In the genomic region with DNA sequence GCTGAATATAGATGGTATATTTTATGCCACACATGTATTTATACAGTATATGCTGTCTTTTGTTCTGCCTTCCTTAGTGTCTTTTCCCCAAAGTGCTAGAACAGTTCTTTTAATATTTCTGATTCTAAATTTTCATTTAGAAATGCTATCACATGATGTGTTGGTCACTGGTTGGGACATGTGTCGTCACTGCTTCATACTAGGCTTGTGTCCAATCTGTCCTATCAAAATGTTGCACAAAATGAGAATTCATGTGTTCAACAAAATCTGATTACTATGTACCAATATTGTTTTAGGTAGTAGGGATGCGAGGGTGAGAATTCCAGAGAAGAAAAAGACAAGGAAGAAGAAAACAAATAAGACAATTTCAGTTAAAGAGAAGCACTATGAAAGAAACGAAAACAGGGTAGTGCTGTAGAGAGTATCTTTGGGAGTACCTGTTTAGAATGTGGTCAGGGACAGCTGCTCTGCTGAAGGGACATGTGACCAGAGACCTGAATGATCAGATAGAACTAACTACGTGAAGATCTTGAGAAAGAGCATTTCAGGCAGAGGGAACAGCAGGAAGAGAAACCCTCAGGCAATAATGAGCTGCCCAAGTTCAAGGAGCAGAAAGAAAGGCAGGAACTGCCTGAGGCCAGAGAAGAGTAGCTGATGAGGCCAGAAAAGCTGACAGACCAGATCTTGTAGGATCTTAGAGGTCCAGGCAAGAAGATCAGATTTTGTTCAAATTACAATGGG, we compare ENCODE assay signal across 11 cellular contexts. TPM values are rescaled to one million over a fixed set of nuclear protein-coding genes. Genes with fewer than 3 reads are reported as not detected.
DNase-seq lines count a peak whose midpoint lies in the region; ATAC-seq, FAIRE-seq and TF ChIP-seq lines count a peak whose summit lies in the region.
"Had no signal": no experiment of that assay in that cellular context is flagged by ENCODE, and none has a peak within 500 bp of the region (broad histone marks: within the 10 kb centered on the region; RNA-seq: fewer than 3 reads in every experiment).

No MANE protein-coding gene starts in this region.

- no peaks in the 10 kb centered on the region for H3K9me2 ChIP-seq in PC-3 (replicated peaks; ENCODE audit: low read length)

- no peak overlapping the region for H3K23ac ChIP-seq in trophoblast cell (ENCODE audit: low read length)

- H3K36me3 ChIP-seq in PC-3 (ENCODE audit: low read depth, low read length) (no peaks in the 10 kb centered on the region), trophoblast cell (ENCODE audit: control insufficient read depth in 1 of 2, insufficient read depth in 2 of 2, low read length in 2 of 2) (no peaks in the 10 kb centered on the region), upper lobe of left lung (no peaks in the 10 kb centered on the region)
- H3K36me3 ChIP-seq: tibial artery had no signal

- H3K18ac ChIP-seq in trophoblast cell (ENCODE audit: low read length): no peak overlapping the region

- in situ Hi-C loops in GM13977 (cut with MboI; ENCODE audit: low pct_unique_long_range_greater_than_20kb, low sequenced_read_pairs, unreplicated experiment): loop anchor here (10.0 to 25.0 kb wide), 2 partner anchors 301 to 454 kb away; partner anchors contain the start of gene MAP1LC3C

- H3K4me3 ChIP-seq in PC-3 (ENCODE audit: low read length): no peak overlapping the region
- H3K4me3 ChIP-seq in trophoblast cell (ENCODE audit: low read depth, low read length): no peak overlapping the region
- peak overlapping the region in 1 of 4 donors; percentile 19 for H3K4me3 ChIP-seq in upper lobe of left lung
- H3K4me3 ChIP-seq: tibial artery had no signal

- H3K27me3 ChIP-seq in PC-3 (ENCODE audit: low read length): no peaks in the 10 kb centered on the region
- no peaks in the 10 kb centered on the region for H3K27me3 ChIP-seq in trophoblast cell (ENCODE audit: insufficient read depth, low read length)
- no peaks in the 10 kb centered on the region for H3K27me3 ChIP-seq in upper lobe of left lung
- H3K27me3 ChIP-seq: tibial artery had no signal

- H3K79me2 ChIP-seq in PC-3 (ENCODE audit: low read length) (no peaks in the 10 kb centered on the region), trophoblast cell (ENCODE audit: control insufficient read depth, insufficient read depth, low read length, poor library complexity) (no peaks in the 10 kb centered on the region)

- H2BK5ac ChIP-seq in trophoblast cell (ENCODE audit: low read depth, low read length, poor library complexity): no peak overlapping the region

- DNase-seq in GM19239 (ENCODE audit: insufficient read length, low spot score) (no peak), PC-3 (peak; percentile 65), trophoblast cell (peak; percentile 90 to 97), HPDE6-E6E7 (ENCODE audit: extremely low spot score) (no peak), DMS153 treated with DMSO at 0.1 percent for 48 hours (lab: John Stamatoyannopoulos, UW; ENCODE audit: unreplicated experiment) (no peak), upper lobe of left lung (no peak), GM13977 (ENCODE audit: low spot score) (no peak)
- DNase-seq: tibial artery had no signal

- no peaks in the 10 kb centered on the region for H3F3A ChIP-seq in PC-3 (ENCODE audit: low read length, unreplicated experiment)

- CTCF ChIA-PET in PC-3 (lab: Charles Lee): interaction anchor here (0.6 to 1.3 kb wide), 4 partner anchors 71 to 294 kb away, joined by 3 to 7 read pairs (median 4); no protein-coding TSS in a partner anchor

- peak in 1 of 4 donors; percentile 51 for TF ChIP-seq POLR2A in upper lobe of left lung (IDR thresholded peaks at IDR 0.05)

- no peak for TF ChIP-seq EP300 in upper lobe of left lung (IDR thresholded peaks at IDR 0.05)

- H3K4ac ChIP-seq in trophoblast cell (ENCODE audit: low read depth, low read length): no peak overlapping the region

- H2BK12ac ChIP-seq in trophoblast cell (ENCODE audit: low read length): no peak overlapping the region

- H3K27ac ChIP-seq in PC-3 (ENCODE audit: low read length) (peak overlapping the region; percentile 11), trophoblast cell (ENCODE audit: low read depth, low read length) (no peak overlapping the region), upper lobe of left lung (peak overlapping the region in 2 of 4 donors; percentile 49 to 60)
- H3K27ac ChIP-seq: tibial artery had no signal

- H3K4me1 ChIP-seq in PC-3 (ENCODE audit: insufficient read depth, low read length): peaks cover 29% of the 10 kb centered on the region
- H3K4me1 ChIP-seq in trophoblast cell (ENCODE audit: control insufficient read depth in 1 of 2, insufficient read depth in 2 of 2, low read length in 2 of 2): no peaks in the 10 kb centered on the region
- peaks cover 0 to 5% (median 4%) of the 10 kb centered on the region in 4 donors for H3K4me1 ChIP-seq in upper lobe of left lung

- TF ChIP-seq CTCF in PC-3 (conservative IDR thresholded peaks at IDR 0.05; ENCODE audit: low read depth, low read length) (no peak), upper lobe of left lung (IDR thresholded peaks at IDR 0.05) (no peak), GM13977 (IDR thresholded peaks at IDR 0.05; ENCODE audit: extremely low read depth, insufficient read depth, missing control alignments) (no peak)

- FAIRE-seq in GM19239 (lab: Jason Lieb, UNC): peak; percentile 89
- FAIRE-seq: islet of Langerhans, small intestine had no signal

- peak overlapping the region; percentile 1 for H3K4me2 ChIP-seq in PC-3 (ENCODE audit: low read length)
- no peak overlapping the region for H3K4me2 ChIP-seq in trophoblast cell (ENCODE audit: low read length)

- no peak overlapping the region for H3K14ac ChIP-seq in trophoblast cell (ENCODE audit: low read length)

- no peaks in the 10 kb centered on the region for H3K79me1 ChIP-seq in trophoblast cell (ENCODE audit: low read length)

- H2AFZ ChIP-seq in PC-3 (ENCODE audit: low read length) (peak overlapping the region; percentile 25; the same call in 1 of the 2 replicates), trophoblast cell (ENCODE audit: insufficient read depth, low read length, poor library complexity) (no peak overlapping the region)

- no peak overlapping the region for H4K91ac ChIP-seq in trophoblast cell (ENCODE audit: low read depth, low read length)

- peak; percentile 31 for ATAC-seq in HG02884 (IDR thresholded peaks at IDR 0.05; ENCODE audit: unreplicated experiment)
- no peak for ATAC-seq in PC-3
- no peak for ATAC-seq in upper lobe of left lung (ENCODE audit: low FRiP score in 2 of 2)

- intact Hi-C loops in PC-3 (cut with micrococcal nuclease): loop anchor here (5.0 kb wide), 4 partner anchors 174 to 484 kb away; no protein-coding TSS in a partner anchor

- no CpG with 5 or more reads among the region's 4 CpGs for WGBS in trophoblast cell (ENCODE audit: extremely low coverage, insufficient coverage, insufficient read length)
- WGBS in upper lobe of left lung, 2 donors: 63 to 72% methylated on average over 4 of the region's 4 CpGs

- no peak overlapping the region for H3K9ac ChIP-seq in PC-3 (ENCODE audit: low read length)
- H3K9ac ChIP-seq in trophoblast cell (ENCODE audit: low read length): no peak overlapping the region

- H2BK120ac ChIP-seq in trophoblast cell (ENCODE audit: insufficient read depth, low read length, poor library complexity): no peak overlapping the region

- no peak overlapping the region for H4K12ac ChIP-seq in trophoblast cell (ENCODE audit: low read depth, low read length)

- BruUV-seq in PC-3 (replicated peaks; lab: Mats Ljungman, UMichigan): no TSS peak

- no peak overlapping the region for H4K8ac ChIP-seq in trophoblast cell (ENCODE audit: low read depth, low read length)

- no peaks in the 10 kb centered on the region for H4K20me1 ChIP-seq in PC-3 (ENCODE audit: low read length)

- H3K9me3 ChIP-seq in PC-3 (ENCODE audit: low read length) (no peaks in the 10 kb centered on the region), trophoblast cell (ENCODE audit: insufficient read depth, low read depth, low read length) (no peaks in the 10 kb centered on the region), upper lobe of left lung (no peaks in the 10 kb centered on the region)
- H3K9me3 ChIP-seq: tibial artery had no signal

- no peak overlapping the region for H2AK5ac ChIP-seq in trophoblast cell (ENCODE audit: low read length)

- POLR2A ChIA-PET in PC-3 (lab: Charles Lee; ENCODE audit: unreplicated experiment): no interaction called here

RNA-seq across cellular contexts. Expression of gene KMO, which starts 1.4 kb away (rescaled TPM):
- total RNA-seq in PC-3 (2014; rRNA removed) (0.29 and 1.2 TPM in 2 replicates), upper lobe of left lung (10 to 100 TPM in 3 of 6 donors, 1 to 10 TPM in 3; 5.5 to 19.9 (median 9.7) TPM)
- polyA plus RNA-seq in trophoblast cell (2013): 1.2 TPM in 2 replicates

RNA-seq across cellular contexts. Expression of gene FH, which starts 14.0 kb away (rescaled TPM):
- total RNA-seq in PC-3 (2014; rRNA removed): 161 and 201 TPM in 2 replicates
- 45.7 and 47.5 TPM in 2 replicates for polyA plus RNA-seq in trophoblast cell (2013)
- total RNA-seq in upper lobe of left lung: 10 to 100 TPM; 13.0 to 46.7 (median 37.6) TPM

Comparison
In these comparisons a context has a peak if more than half of its experiments do, and no peak if none do; other contexts are left out.
1. DNase-seq: peak in PC-3 (single experiment) and trophoblast cell (2 of 2); none in GM19239 (single experiment), HPDE6-E6E7 (single experiment), DMS153 treated with DMSO at 0.1 percent for 48 hours (single experiment), upper lobe of left lung (0 of 2) and GM13977 (single experiment).